8 cellular contexts compared by ENCODE assay signal in the genomic region with DNA sequence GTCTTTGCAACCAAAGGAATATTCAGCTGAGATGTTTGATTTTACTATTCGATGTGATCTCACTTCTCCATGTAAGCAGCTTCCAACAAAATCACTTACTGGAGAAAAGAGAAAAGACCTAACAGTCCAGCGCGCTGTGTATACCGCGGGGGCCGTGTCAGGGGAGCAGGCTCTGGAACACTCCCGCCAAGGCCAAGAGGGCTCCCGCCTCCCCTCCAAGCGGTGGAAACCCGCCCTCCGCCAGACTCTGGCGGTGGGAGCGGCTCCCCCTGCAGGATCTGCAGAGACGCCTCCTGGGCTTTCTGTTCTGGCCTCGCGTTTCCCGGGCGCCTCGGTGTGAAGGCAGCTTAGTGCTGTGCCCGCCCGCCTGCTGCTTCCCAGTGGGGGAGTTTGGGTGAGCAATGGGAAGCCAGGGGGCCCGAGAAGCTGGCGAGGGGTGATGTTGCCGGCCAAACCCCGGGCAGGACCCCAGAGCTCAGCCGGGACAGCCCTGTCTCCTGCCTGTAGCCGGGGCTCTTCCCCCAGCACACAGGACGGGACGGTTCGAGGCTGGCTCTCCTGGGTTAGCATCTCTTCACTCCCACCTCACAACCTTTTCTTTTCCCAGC. TPM values are rescaled to one million over a fixed set of nuclear protein-coding genes. Genes with fewer than 3 reads are reported as not detected.
DNase-seq lines count a peak whose midpoint lies in the region; ATAC-seq and TF ChIP-seq lines count a peak whose summit lies in the region.

No MANE protein-coding gene starts in this region.

- no peaks in the 10 kb centered on the region for H3K36me3 Mint-ChIP-seq in activated naive CD4-positive, alpha-beta T cell treated with anti-CD3 and anti-CD28 coated beads for 36 hours (ENCODE audit: low read depth)
- no peaks in the 10 kb centered on the region for H3K36me3 Mint-ChIP-seq in osteocyte (ENCODE audit: unreplicated experiment)

- no peaks in the 10 kb centered on the region for H3K9me3 ChIP-seq in Karpas-422 (ENCODE audit: low read length)
- H3K9me3 ChIP-seq in suprapubic skin, result no peaks in the 10 kb centered on the region

- no peak overlapping the region for H3K9ac ChIP-seq in Karpas-422 (ENCODE audit: low read length)

- intact Hi-C loops in activated naive CD4-positive, alpha-beta T cell treated with anti-CD3 and anti-CD28 coated beads for 36 hours (cut with micrococcal nuclease), result loop anchor here (1.0 to 2.0 kb wide), 4 partner anchors 36 to 162 kb away; partner anchors contain the start of gene CHST14

- H3K4me1 ChIP-seq in Karpas-422 (ENCODE audit: low read length) (peaks cover 21% of the 10 kb centered on the region), suprapubic skin (peaks cover 26% of the 10 kb centered on the region)

- no peak for DNase-seq in GM12864 (ENCODE audit: low read depth)
- peak; percentile 69 for DNase-seq in Karpas-422
- DNase-seq in SK-MEL-5 (ENCODE audit: low read depth, low spot score), result peak; percentile 83
- peak; percentile 75 for DNase-seq in activated naive CD4-positive, alpha-beta T cell treated with anti-CD3 and anti-CD28 coated beads for 36 hours
- peak; percentile 78 for DNase-seq in glomerular visceral epithelial cell (ENCODE audit: extremely low spot score)
- peak; percentile 91 for DNase-seq in osteocyte (ENCODE audit: extremely low spot score, unreplicated experiment)
- peak; percentile 78 to 84 for DNase-seq in suprapubic skin (ENCODE audit: low spot score in 2 of 2)

- no peaks in the 10 kb centered on the region for H3K27me3 ChIP-seq in Karpas-422 (ENCODE audit: low read length)
- H3K27me3 ChIP-seq in suprapubic skin, result no peaks in the 10 kb centered on the region

- H3K4me3 Mint-ChIP-seq in activated naive CD4-positive, alpha-beta T cell treated with anti-CD3 and anti-CD28 coated beads for 36 hours, result no peak overlapping the region
- H3K4me3 Mint-ChIP-seq in osteocyte (ENCODE audit: unreplicated experiment), result peak overlapping the region; percentile 63

- CTCF ChIA-PET in activated naive CD4-positive, alpha-beta T cell treated with anti-CD3 and anti-CD28 coated beads for 36 hours (lab: Charles Lee), result interaction anchor here (0.6 to 3.1 kb wide), 17 partner anchors 10 to 163 kb away, joined by 3 to 21 read pairs (median 5); partner anchors contain the start of genes BAHD1 and CCDC32

- no peak overlapping the region; the same call in 1 of the 2 replicates for H2AFZ ChIP-seq in Karpas-422 (ENCODE audit: low read length)

- no peaks in the 10 kb centered on the region for H3K9me3 Mint-ChIP-seq in activated naive CD4-positive, alpha-beta T cell treated with anti-CD3 and anti-CD28 coated beads for 36 hours
- no peaks in the 10 kb centered on the region for H3K9me3 Mint-ChIP-seq in osteocyte (ENCODE audit: unreplicated experiment)

- no peak overlapping the region for H3K4me2 ChIP-seq in Karpas-422 (ENCODE audit: low read depth, low read length, poor library complexity, severe bottlenecking)

- WGBS in suprapubic skin, result 3% methylated on average over 20 of the region's 30 CpGs

- ATAC-seq in HG02970 (IDR thresholded peaks at IDR 0.05; ENCODE audit: low FRiP score, unreplicated experiment), result no peak

- no peaks in the 10 kb centered on the region for H4K20me1 ChIP-seq in Karpas-422 (ENCODE audit: insufficient read depth, low read depth, low read length)

- peaks cover 34% of the 10 kb centered on the region for H3K27me3 Mint-ChIP-seq in activated naive CD4-positive, alpha-beta T cell treated with anti-CD3 and anti-CD28 coated beads for 36 hours (ENCODE audit: low read depth)
- H3K27me3 Mint-ChIP-seq in osteocyte (ENCODE audit: unreplicated experiment), result peaks cover 19% of the 10 kb centered on the region

- no peaks in the 10 kb centered on the region for H3K36me3 ChIP-seq in Karpas-422 (ENCODE audit: insufficient read depth, low read length)
- H3K36me3 ChIP-seq in suprapubic skin, result no peaks in the 10 kb centered on the region

- TF ChIP-seq POLR2A in suprapubic skin (IDR thresholded peaks at IDR 0.05), result no peak

- H3K9me2 ChIP-seq in Karpas-422 (replicated peaks; ENCODE audit: insufficient read depth, low read length), result no peaks in the 10 kb centered on the region

- TF ChIP-seq CTCF in GM12864 (IDR thresholded peaks at IDR 0.05; ENCODE audit: low read depth, low read length, missing control alignments), result peak; percentile 63
- peak; percentile 78 for TF ChIP-seq CTCF in osteocyte (IDR thresholded peaks at IDR 0.05)
- peak in 1 of 2 donors; percentile 70 for TF ChIP-seq CTCF in suprapubic skin (IDR thresholded peaks at IDR 0.05)

- H3K27ac ChIP-seq in Karpas-422 (ENCODE audit: low read length), result no peak overlapping the region
- no peak overlapping the region for H3K27ac ChIP-seq in suprapubic skin

- no peak for TF ChIP-seq EP300 in suprapubic skin (IDR thresholded peaks at IDR 0.05)

- peak overlapping the region; percentile 12; the same call in 1 of the 2 replicates for H3K4me3 ChIP-seq in GM12864 (ENCODE audit: low read depth, low read length)
- no peak overlapping the region for H3K4me3 ChIP-seq in Karpas-422 (ENCODE audit: low read length)
- peak overlapping the region; percentile 41 for H3K4me3 ChIP-seq in suprapubic skin

- no peak overlapping the region for H3K27ac Mint-ChIP-seq in activated naive CD4-positive, alpha-beta T cell treated with anti-CD3 and anti-CD28 coated beads for 36 hours
- H3K27ac Mint-ChIP-seq in osteocyte (ENCODE audit: unreplicated experiment), result no peak overlapping the region

- no peaks in the 10 kb centered on the region for H3K79me2 ChIP-seq in Karpas-422 (ENCODE audit: low read length)

- in situ Hi-C loops in SK-MEL-5 (cut with HindIII; ENCODE audit: low pct_unique_long_range_greater_than_20kb, low sequenced_read_pairs), result no loop called here

- peaks cover 9% of the 10 kb centered on the region for H3K4me1 Mint-ChIP-seq in activated naive CD4-positive, alpha-beta T cell treated with anti-CD3 and anti-CD28 coated beads for 36 hours (ENCODE audit: low read depth)
- H3K4me1 Mint-ChIP-seq in osteocyte (ENCODE audit: unreplicated experiment), result peaks cover 18% of the 10 kb centered on the region

RNA-seq across cellular contexts. Expression of gene CHST14, which starts 36.3 kb away (rescaled TPM):
- total RNA-seq in Karpas-422 (2014; rRNA removed; shearing (Covaris generic); ENCODE audit: low replicate concordance), result 8.4 and 11.6 TPM in 2 replicates
- total RNA-seq in SK-MEL-5 (2014; rRNA removed; shearing (Covaris generic)), result 15.5 and 16.4 TPM in 2 replicates
- 26.1 and 32.7 TPM in 2 replicates for polyA plus RNA-seq in SK-MEL-5 (2015; cell fraction: cytosol; rRNA removed)
- 3.3 and 4.7 TPM in 2 replicates for polyA plus RNA-seq in SK-MEL-5 (2015; cell fraction: nucleus; rRNA removed)
- total RNA-seq in activated naive CD4-positive, alpha-beta T cell treated with anti-CD3 and anti-CD28 coated beads for 36 hours, result 1 to 10 TPM; 4.4 to 4.6 TPM
- total RNA-seq in osteocyte (46.4 and 48.8 TPM in 2 replicates), suprapubic skin (10 to 100 TPM in 1 of 4 donors, 1 to 10 TPM in 3; 6.9 to 13.6 (median 8.3) TPM)

RNA-seq across cellular contexts. Expression of gene CCDC32, which starts 57.8 kb away (rescaled TPM):
- 21.8 and 25.3 TPM in 2 replicates for total RNA-seq in Karpas-422 (2014; rRNA removed; shearing (Covaris generic); ENCODE audit: low replicate concordance)
- total RNA-seq in SK-MEL-5 (2014; rRNA removed; shearing (Covaris generic)), result 8.9 and 21.6 TPM in 2 replicates
- polyA plus RNA-seq in SK-MEL-5 (2015; cell fraction: cytosol; rRNA removed), result 25.0 and 36.1 TPM in 2 replicates
- polyA plus RNA-seq in SK-MEL-5 (2015; cell fraction: nucleus; rRNA removed), result 30.1 and 59.5 TPM in 2 replicates
- 10 to 100 TPM; 25.4 to 25.8 TPM for total RNA-seq in activated naive CD4-positive, alpha-beta T cell treated with anti-CD3 and anti-CD28 coated beads for 36 hours
- total RNA-seq in osteocyte (23.9 and 28.3 TPM in 2 replicates), suprapubic skin (10 to 100 TPM; 13.4 to 27.6 (median 19.6) TPM)
